In genomic region chr4:126071346-126072333, GRCh38 we compare ENCODE assay signal across 11 cellular contexts.
DNase-seq lines count a peak whose midpoint lies in the region; ATAC-seq and TF ChIP-seq lines count a peak whose summit lies in the region.
"Had no signal": no experiment of that assay in that cellular context is flagged by ENCODE, and none has a peak within 500 bp of the region (broad histone marks: within the 10 kb centered on the region; RNA-seq: fewer than 3 reads in every experiment).

No MANE protein-coding gene starts in this region.

- peaks cover 5% of the 10 kb centered on the region for H3K4me1 ChIP-seq in lower lobe of right lung

- peak overlapping the region; percentile 2 for H3K4me3 Mint-ChIP-seq in MCF 10A (ENCODE audit: unreplicated experiment)
- H3K4me3 Mint-ChIP-seq in CD4-positive, alpha-beta T cell = no peak overlapping the region
- H3K4me3 Mint-ChIP-seq: CD4-positive, CD25-positive, alpha-beta regulatory T cell; naive B cell had no signal

- intact Hi-C loops in MCF 10A (cut with micrococcal nuclease) (no loop called here), lower lobe of right lung (cut with DNase I) (no loop called here)
- intact Hi-C loops in CD4-positive, alpha-beta T cell (cut with DNase I, micrococcal nuclease) = loop anchor here in 1 of 2 experiments (10.0 kb wide), 1 partner anchor 1677 kb away; no protein-coding TSS in a partner anchor

- peak; percentile 57 for DNase-seq in AG20443 (ENCODE audit: low spot score)
- DNase-seq in NCI-H1436 treated with DMSO at 0.1 percent for 48 hours (lab: John Stamatoyannopoulos, UW) = peak; percentile 62
- peak; percentile 80 for DNase-seq in MCF 10A (ENCODE audit: unreplicated experiment)
- no peak for DNase-seq in lower lobe of right lung
- DNase-seq in CD4-positive, alpha-beta T cell = no peak
- no peak for DNase-seq in NCI-H2171 treated with DMSO at 0.1 percent for 48 hours (lab: John Stamatoyannopoulos, UW)
- DNase-seq: CD4-positive, CD25-positive, alpha-beta regulatory T cell; naive B cell; stimulated activated naive CD4-positive, alpha-beta T cell had no signal

- POLR2A ChIA-PET in MCF 10A (lab: Yijun Ruan, JAX) = interaction anchor here (0.5 to 0.7 kb wide), 2 partner anchors 714 to 933 kb away, joined by 3 read pairs; no protein-coding TSS in a partner anchor
- POLR2A ChIA-PET in CD4-positive, alpha-beta T cell (lab: Charles Lee) = no interaction called here

- H3K4me1 Mint-ChIP-seq in MCF 10A (ENCODE audit: insufficient read depth, unreplicated experiment) = peaks cover 6% of the 10 kb centered on the region
- no peaks in the 10 kb centered on the region for H3K4me1 Mint-ChIP-seq in CD4-positive, alpha-beta T cell (ENCODE audit: low read depth)
- H3K4me1 Mint-ChIP-seq: CD4-positive, CD25-positive, alpha-beta regulatory T cell; naive B cell had no signal

- no peaks in the 10 kb centered on the region for H3K36me3 Mint-ChIP-seq in MCF 10A (ENCODE audit: insufficient read depth, unreplicated experiment)
- no peaks in the 10 kb centered on the region for H3K36me3 Mint-ChIP-seq in CD4-positive, alpha-beta T cell (ENCODE audit: low read depth)
- H3K36me3 Mint-ChIP-seq: CD4-positive, CD25-positive, alpha-beta regulatory T cell; naive B cell had no signal

- peak overlapping the region; percentile 68 for H3K27ac Mint-ChIP-seq in MCF 10A (ENCODE audit: low read depth, unreplicated experiment)
- H3K27ac Mint-ChIP-seq in CD4-positive, alpha-beta T cell = no peak overlapping the region
- H3K27ac Mint-ChIP-seq: CD4-positive, CD25-positive, alpha-beta regulatory T cell; naive B cell had no signal

- no peaks in the 10 kb centered on the region for H3K27me3 ChIP-seq in lower lobe of right lung (ENCODE audit: low read depth)
- H3K27me3 ChIP-seq in CD4-positive, alpha-beta T cell (ENCODE audit: control insufficient read depth, insufficient read depth, low read length) = no peaks in the 10 kb centered on the region

- no peak overlapping the region for H3K27ac ChIP-seq in lower lobe of right lung
- no peak overlapping the region for H3K27ac ChIP-seq in CD4-positive, alpha-beta T cell (ENCODE audit: low read depth, low read length)

- ATAC-seq in lower lobe of right lung (peak; percentile 91 to 97), HG02623 (IDR thresholded peaks at IDR 0.05; ENCODE audit: unreplicated experiment) (no peak), HG03139 (IDR thresholded peaks at IDR 0.05; ENCODE audit: unreplicated experiment) (no peak)
- ATAC-seq in CD4-positive, alpha-beta T cell (ENCODE audit: poor library complexity) = no peak

- TF ChIP-seq CTCF in MCF 10A (IDR thresholded peaks at IDR 0.05; ENCODE audit: unreplicated experiment) (no peak), lower lobe of right lung (IDR thresholded peaks at IDR 0.05) (no peak)
- TF ChIP-seq CTCF in CD4-positive, alpha-beta T cell (IDR thresholded peaks at IDR 0.05) = no peak

- CTCF ChIA-PET in MCF 10A (lab: Yijun Ruan, JAX) = interaction anchor here (0.6 to 1.4 kb wide), 2 partner anchors 9 to 130 kb away, joined by 3 to 5 read pairs; no protein-coding TSS in a partner anchor
- CTCF ChIA-PET in CD4-positive, alpha-beta T cell (lab: Charles Lee) = no interaction called here

- no peaks in the 10 kb centered on the region for H3K36me3 ChIP-seq in lower lobe of right lung

- H3K9me3 Mint-ChIP-seq in MCF 10A (ENCODE audit: unreplicated experiment) = no peaks in the 10 kb centered on the region
- peaks cover 3% of the 10 kb centered on the region for H3K9me3 Mint-ChIP-seq in CD4-positive, alpha-beta T cell

- no peaks in the 10 kb centered on the region for H3K9me3 ChIP-seq in lower lobe of right lung
- H3K9me3 ChIP-seq in CD4-positive, alpha-beta T cell (ENCODE audit: control insufficient read depth, low read length) = no peaks in the 10 kb centered on the region

- BruUV-seq in MCF 10A (replicated peaks; lab: Mats Ljungman, UMichigan) = no TSS peak

- no peaks in the 10 kb centered on the region for H3K27me3 Mint-ChIP-seq in MCF 10A (ENCODE audit: insufficient read depth, unreplicated experiment)
- H3K27me3 Mint-ChIP-seq in CD4-positive, alpha-beta T cell = no peaks in the 10 kb centered on the region
- H3K27me3 Mint-ChIP-seq: CD4-positive, CD25-positive, alpha-beta regulatory T cell; naive B cell had no signal

- H3K4me3 ChIP-seq in lower lobe of right lung = no peak overlapping the region

Comparison
In these comparisons a context has a peak if more than half of its experiments do, and no peak if none do; other contexts are left out.
1. DNase-seq: peak in AG20443 (single experiment), NCI-H1436 treated with DMSO at 0.1 percent for 48 hours (single experiment) and MCF 10A (single experiment); none in lower lobe of right lung (single experiment), CD4-positive, alpha-beta T cell (0 of 10) and NCI-H2171 treated with DMSO at 0.1 percent for 48 hours (single experiment).
2. ATAC-seq: peak in lower lobe of right lung (2 of 2); none in CD4-positive, alpha-beta T cell (single experiment), HG02623 (single experiment) and HG03139 (single experiment).